ENCODE assay signal across 14 cellular contexts in genomic region chr4:151649461-151649860, GRCh38.
"Had no signal": no experiment of that assay in that cellular context is flagged by ENCODE, and none has a peak within 500 bp of the region (broad histone marks: within the 10 kb centered on the region; RNA-seq: fewer than 3 reads in every experiment).

No MANE protein-coding gene starts in this region.

- ATAC-seq: activated T-cell treated with anti-CD3 and anti-CD28 coated beads, Interleukin-2, amount 50 U/mL, for 72 hours had no signal

- H3K9me3 ChIP-seq: right lobe of liver, stomach, testis, upper lobe of left lung had no signal

- H3K27ac ChIP-seq: epithelial cell of prostate, right lobe of liver, stomach, testis, upper lobe of left lung had no signal

- H3K4me1 ChIP-seq: right lobe of liver, stomach, testis, upper lobe of left lung had no signal

- H3K27me3 ChIP-seq: right lobe of liver, stomach, testis, upper lobe of left lung had no signal

- H3K36me3 ChIP-seq: right lobe of liver had no signal

- FAIRE-seq: TTC549 had no signal

- H3K4me3 ChIP-seq: right lobe of liver, stomach, testis, upper lobe of left lung had no signal

- DNase-seq: activated B cell treated with CpG ODN at 0.5 μM for 24 hours; activated CD4-positive, alpha-beta T cell treated with anti-CD3 and anti-CD28 coated beads, Interleukin-2, amount 10 ng/mL, durations not matched to agents 24 days and 14 days; activated CD8-positive, alpha-beta memory T cell treated with anti-CD3 and anti-CD28 coated beads, Interleukin-2, amount 50 U/mL, for 48 hours; activated T-cell treated with anti-CD3 and anti-CD28 coated beads, Interleukin-2, amount 50 U/mL, for 72 hours; anterior cingulate cortex; foreskin melanocyte; head of caudate nucleus; nephron progenitor cell; right lobe of liver; stomach; testis had no signal
